Comparison of ENCODE assay signal across 1 cellular context in genomic region chr4:4763815-4764202, GRCh38.
TF ChIP-seq lines count a peak whose summit lies in the region.

No MANE protein-coding gene starts in this region.

TF ChIP-seq in GM12878, 131 proteins besides CTCF, POLR2A, EP300 and RAD21 (continued from another document):
- TF ChIP-seq RELB (IDR thresholded peaks at IDR 0.05; ENCODE audit: low read depth) (no peak), BCL11A (IDR thresholded peaks at IDR 0.05; ENCODE audit: low read depth, low read length) (no peak), CHD4 (IDR thresholded peaks at IDR 0.05) (no peak), RELA (IDR thresholded peaks at IDR 0.05; ENCODE audit: borderline replicate concordance, partially characterized antibody) (no peak), ZNF24 (IDR thresholded peaks at IDR 0.05) (no peak), ELK1 (IDR thresholded peaks at IDR 0.05; ENCODE audit: low read depth, low read length) (no peak), RCOR1 (conservative IDR thresholded peaks at IDR 0.05; ENCODE audit: low read depth, low read length) (no peak), STAT3 (IDR thresholded peaks at IDR 0.05; ENCODE audit: low read depth, low read length) (no peak), RAD51 (IDR thresholded peaks at IDR 0.05) (no peak), CUX1 (IDR thresholded peaks at IDR 0.05; ENCODE audit: insufficient replicate concordance, low read depth, low read length) (no peak), ZNF384 (IDR thresholded peaks at IDR 0.05; ENCODE audit: borderline replicate concordance, low read depth, low read length) (no peak), SMARCA5 (IDR thresholded peaks at IDR 0.05) (no peak), STAT1 (conservative IDR thresholded peaks at IDR 0.05) (no peak), NR2F1 (conservative IDR thresholded peaks at IDR 0.05) (no peak), SIN3A (IDR thresholded peaks at IDR 0.05; ENCODE audit: low read depth, low read length) (no peak)
